In the genomic region with DNA sequence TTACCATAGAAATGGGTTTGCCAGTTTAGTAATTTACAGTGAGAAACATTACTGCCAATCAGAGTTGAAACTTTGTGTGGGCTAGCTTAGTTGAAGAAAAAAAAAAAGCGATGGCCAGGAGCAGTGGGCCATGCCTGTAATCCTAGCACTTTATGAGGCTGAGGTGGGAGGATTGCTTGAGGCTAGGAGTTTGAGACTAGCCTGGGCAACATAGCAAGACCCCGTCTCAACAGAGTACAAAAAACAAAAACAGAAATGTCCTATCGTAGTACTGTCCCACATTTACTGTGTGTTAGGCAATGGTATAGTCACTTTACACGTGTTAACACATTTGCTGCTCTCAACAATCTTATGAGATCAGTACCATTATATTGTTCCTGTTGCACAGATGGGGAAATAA, we compare ENCODE assay signal across 15 cellular contexts. TPM values are rescaled to one million over a fixed set of nuclear protein-coding genes. Genes with fewer than 3 reads are reported as not detected.
DNase-seq lines count a peak whose midpoint lies in the region; FAIRE-seq and TF ChIP-seq lines count a peak whose summit lies in the region.
"Had no signal": no experiment of that assay in that cellular context is flagged by ENCODE, and none has a peak within 500 bp of the region (broad histone marks: within the 10 kb centered on the region; RNA-seq: fewer than 3 reads in every experiment).

No MANE protein-coding gene starts in this region.

- CTCF ChIA-PET in activated CD4-positive, alpha-beta T cell treated with anti-CD3 and anti-CD28 coated beads, Interleukin-2, amount 10 ng/mL, durations not matched to agents 7 days and 5 days (lab: Charles Lee): interaction anchor here (0.6 to 1.3 kb wide), 3 partner anchors 21 to 892 kb away, joined by 3 to 4 read pairs (median 3); no protein-coding TSS in a partner anchor

- H3K27me3 ChIP-seq in Loucy (ENCODE audit: insufficient read depth, low read length, poor library complexity, severe bottlenecking): no peaks in the 10 kb centered on the region
- H3K27me3 ChIP-seq in astrocyte (ENCODE audit: insufficient read depth, low read length): no peaks in the 10 kb centered on the region
- H3K27me3 ChIP-seq: esophagus muscularis mucosa had no signal

- H3K36me3 ChIP-seq in Loucy (ENCODE audit: insufficient read depth, low read length) (no peaks in the 10 kb centered on the region), astrocyte (ENCODE audit: insufficient read depth, low read length) (no peaks in the 10 kb centered on the region)
- H3K36me3 ChIP-seq: esophagus muscularis mucosa had no signal

- peak overlapping the region; percentile 89 for H3K4me3 ChIP-seq in Loucy (ENCODE audit: low read length, poor library complexity, severe bottlenecking)
- H3K4me3 ChIP-seq in astrocyte (ENCODE audit: insufficient read depth, low read depth, low read length): no peak overlapping the region
- H3K4me3 ChIP-seq: A549 had no signal

- H3K4me1 ChIP-seq in Loucy (ENCODE audit: insufficient read depth, low read length, poor library complexity, severe bottlenecking) (peaks cover 48% of the 10 kb centered on the region), astrocyte (ENCODE audit: insufficient read depth, low read length) (peaks cover 13% of the 10 kb centered on the region)

- FAIRE-seq in astrocyte (lab: Jason Lieb, UNC) (no peak), RCC 7860 (lab: Jason Lieb, UNC) (no peak)
- FAIRE-seq: A549, colon had no signal

- H3K27ac Mint-ChIP-seq in activated CD4-positive, alpha-beta T cell treated with anti-CD3 and anti-CD28 coated beads, Interleukin-2, amount 10 ng/mL, durations not matched to agents 7 days and 5 days: peak overlapping the region; percentile 19
- H3K27ac Mint-ChIP-seq in astrocyte (ENCODE audit: unreplicated experiment) (no peak overlapping the region), neural crest cell (ENCODE audit: unreplicated experiment) (no peak overlapping the region)

- no peaks in the 10 kb centered on the region for H3K9me2 ChIP-seq in Loucy (replicated peaks; ENCODE audit: low read depth, low read length)

- H2AFZ ChIP-seq in Loucy (ENCODE audit: low read length) (no peak overlapping the region), astrocyte (ENCODE audit: low read depth, low read length) (no peak overlapping the region)

- H3K79me2 ChIP-seq in Loucy (ENCODE audit: insufficient read depth, low read length) (peaks cover 57% of the 10 kb centered on the region), astrocyte (ENCODE audit: insufficient read depth, low read length) (peaks cover 67% of the 10 kb centered on the region)

- H3K9me3 Mint-ChIP-seq in activated CD4-positive, alpha-beta T cell treated with anti-CD3 and anti-CD28 coated beads, Interleukin-2, amount 10 ng/mL, durations not matched to agents 7 days and 5 days: no peaks in the 10 kb centered on the region
- no peaks in the 10 kb centered on the region for H3K9me3 Mint-ChIP-seq in astrocyte (ENCODE audit: unreplicated experiment)
- no peaks in the 10 kb centered on the region for H3K9me3 Mint-ChIP-seq in neural crest cell

- no peak for TF ChIP-seq CTCF in Loucy (conservative IDR thresholded peaks at IDR 0.05; ENCODE audit: low read length)
- no peak for TF ChIP-seq CTCF in astrocyte (IDR thresholded peaks at IDR 0.05; ENCODE audit: insufficient read depth, low read depth, low read length)
- TF ChIP-seq CTCF in neural crest cell (conservative IDR thresholded peaks at IDR 0.05): no peak

- H3K27ac ChIP-seq in astrocyte (ENCODE audit: low read depth, low read length): no peak overlapping the region
- H3K27ac ChIP-seq: A549, esophagus muscularis mucosa had no signal

- DNase-seq in activated CD4-positive, alpha-beta T cell treated with anti-CD3 and anti-CD28 coated beads, Interleukin-2, amount 10 ng/mL, durations not matched to agents 7 days and 5 days: no peak
- DNase-seq in activated CD4-positive, alpha-beta T cell treated with anti-CD3 and anti-CD28 coated beads for 1 hour: no peak
- no peak for DNase-seq in astrocyte (ENCODE audit: low read depth)
- DNase-seq in neural crest cell (ENCODE audit: low read depth, low spot score): no peak
- DNase-seq in NCI-H526 treated with DMSO at 0.1 percent for 48 hours (lab: John Stamatoyannopoulos, UW): no peak
- no peak for DNase-seq in mesenteric fat pad (ENCODE audit: low spot score)
- no peak for DNase-seq in RCC 7860 (ENCODE audit: low spot score)
- DNase-seq: H7, NCI-H1694 treated with DMSO at 0.1 percent for 48 hours, NCI-H524 treated with DMSO at 0.1 percent for 48 hours, RPMI8226 had no signal

- H4K20me1 ChIP-seq in Loucy (ENCODE audit: insufficient read depth, low read length, poor library complexity, severe bottlenecking) (peaks cover 20% of the 10 kb centered on the region), astrocyte (ENCODE audit: insufficient read depth, low read length) (peaks cover 34% of the 10 kb centered on the region)

- H3K9me3 ChIP-seq in Loucy (ENCODE audit: insufficient read depth, low read depth, low read length) (no peaks in the 10 kb centered on the region), astrocyte (ENCODE audit: insufficient read depth, low read depth, low read length) (no peaks in the 10 kb centered on the region)
- H3K9me3 ChIP-seq: A549, esophagus muscularis mucosa had no signal

- H3K9ac ChIP-seq in Loucy (ENCODE audit: low read depth, low read length, poor library complexity, severe bottlenecking) (peak overlapping the region; percentile 78), astrocyte (ENCODE audit: low read length) (no peak overlapping the region)

- H3K27me3 Mint-ChIP-seq in activated CD4-positive, alpha-beta T cell treated with anti-CD3 and anti-CD28 coated beads, Interleukin-2, amount 10 ng/mL, durations not matched to agents 7 days and 5 days: no peaks in the 10 kb centered on the region
- no peaks in the 10 kb centered on the region for H3K27me3 Mint-ChIP-seq in astrocyte (ENCODE audit: low read depth, unreplicated experiment)
- H3K27me3 Mint-ChIP-seq in neural crest cell (ENCODE audit: low read depth): peaks cover 27% of the 10 kb centered on the region

- peak overlapping the region; percentile 86 for H3K4me2 ChIP-seq in Loucy (ENCODE audit: low read depth, low read length, poor library complexity, severe bottlenecking)
- no peak overlapping the region for H3K4me2 ChIP-seq in astrocyte (ENCODE audit: low read length)
- H3K4me2 ChIP-seq: A549 had no signal

- peaks cover 64% of the 10 kb centered on the region for H3K4me1 Mint-ChIP-seq in activated CD4-positive, alpha-beta T cell treated with anti-CD3 and anti-CD28 coated beads, Interleukin-2, amount 10 ng/mL, durations not matched to agents 7 days and 5 days
- peaks cover 18% of the 10 kb centered on the region for H3K4me1 Mint-ChIP-seq in astrocyte (ENCODE audit: low read depth, unreplicated experiment)
- peaks cover 25% of the 10 kb centered on the region for H3K4me1 Mint-ChIP-seq in neural crest cell

- peak overlapping the region; percentile 98 for H3K4me3 Mint-ChIP-seq in activated CD4-positive, alpha-beta T cell treated with anti-CD3 and anti-CD28 coated beads, Interleukin-2, amount 10 ng/mL, durations not matched to agents 7 days and 5 days
- H3K4me3 Mint-ChIP-seq in astrocyte (ENCODE audit: unreplicated experiment) (peak overlapping the region; percentile 96), neural crest cell (peak overlapping the region; percentile 89)

- H3K36me3 Mint-ChIP-seq in activated CD4-positive, alpha-beta T cell treated with anti-CD3 and anti-CD28 coated beads, Interleukin-2, amount 10 ng/mL, durations not matched to agents 7 days and 5 days (ENCODE audit: low read depth): peaks cover 40% of the 10 kb centered on the region
- no peaks in the 10 kb centered on the region for H3K36me3 Mint-ChIP-seq in astrocyte (ENCODE audit: low read depth, unreplicated experiment)
- H3K36me3 Mint-ChIP-seq in neural crest cell (ENCODE audit: low read depth): no peaks in the 10 kb centered on the region

- POLR2A ChIA-PET in activated CD4-positive, alpha-beta T cell treated with anti-CD3 and anti-CD28 coated beads, Interleukin-2, amount 10 ng/mL, durations not matched to agents 7 days and 5 days (lab: Charles Lee): no interaction called here

- H3F3A ChIP-seq in Loucy (ENCODE audit: low read depth): no peaks in the 10 kb centered on the region

RNA-seq across cellular contexts. Expression of a gene that starts 2.3 kb away (rescaled TPM):
- 100 to 1,000 TPM; 117 to 139 TPM for total RNA-seq in activated CD4-positive, alpha-beta T cell treated with anti-CD3 and anti-CD28 coated beads, Interleukin-2, amount 10 ng/mL, durations not matched to agents 7 days and 5 days
- total RNA-seq in astrocyte (43.0 and 43.3 TPM in 2 replicates), neural crest cell (4.4 and 5.0 TPM in 2 replicates), mesenteric fat pad (69.7 TPM)

RNA-seq across cellular contexts. Expression of a gene that starts 2.6 kb away (rescaled TPM):
- total RNA-seq in activated CD4-positive, alpha-beta T cell treated with anti-CD3 and anti-CD28 coated beads, Interleukin-2, amount 10 ng/mL, durations not matched to agents 7 days and 5 days: 10 to 100 TPM; 43.5 to 53.2 TPM
- total RNA-seq in astrocyte: 15.1 and 15.2 TPM in 2 replicates
- 1.2 and 2.3 TPM in 2 replicates for total RNA-seq in neural crest cell
- 33.7 TPM for total RNA-seq in mesenteric fat pad
